16 cellular contexts compared by ENCODE assay signal in the genomic region with DNA sequence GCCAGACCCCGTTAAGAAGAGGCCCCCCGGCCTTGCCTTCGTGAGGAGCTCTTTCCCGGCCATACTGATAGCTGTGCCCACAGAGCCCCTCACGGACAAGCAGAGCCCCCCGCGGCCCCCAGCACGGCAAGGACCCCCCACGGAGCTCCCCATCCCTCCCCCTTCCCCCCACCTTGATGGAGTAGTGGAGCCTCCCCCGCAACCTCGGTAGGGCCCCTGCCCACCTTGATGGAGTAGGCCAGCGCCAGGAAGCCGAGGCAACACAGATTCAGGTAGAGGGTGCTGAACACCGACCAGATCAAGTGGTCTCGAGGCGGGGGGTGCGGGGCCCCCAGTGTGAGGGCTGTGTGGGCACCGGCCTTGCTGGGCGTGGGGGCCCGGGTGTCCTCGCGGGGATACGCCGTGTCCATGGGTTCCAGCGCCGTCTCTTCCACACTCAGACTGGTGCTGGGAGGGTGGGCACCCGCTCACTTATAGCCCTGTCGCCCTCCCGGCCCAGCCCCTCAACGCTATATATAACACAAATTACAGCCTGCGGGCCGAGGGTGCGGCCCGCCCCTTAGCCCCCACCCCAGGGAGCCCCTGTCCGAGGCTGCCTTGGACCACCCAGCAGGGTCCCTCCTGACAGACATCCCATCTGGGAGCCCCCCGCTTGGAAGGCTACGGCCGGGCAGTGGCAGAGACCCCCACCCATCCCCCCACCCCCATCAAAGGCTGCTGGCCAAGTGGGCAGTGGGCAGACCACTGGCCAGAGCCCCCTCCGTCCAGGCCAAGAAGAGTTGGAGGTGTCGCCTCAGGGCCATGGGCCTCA. TPM values are rescaled to one million over a fixed set of nuclear protein-coding genes. Genes with fewer than 3 reads are reported as not detected.
DNase-seq lines count a peak whose midpoint lies in the region; ATAC-seq and TF ChIP-seq lines count a peak whose summit lies in the region.
"Had no signal": no experiment of that assay in that cellular context is flagged by ENCODE, and none has a peak within 500 bp of the region (broad histone marks: within the 10 kb centered on the region; RNA-seq: fewer than 3 reads in every experiment).

A gene (minus strand): TSS at position 446 of the 811 bp plus-strand sequence. CDS start 36 bp downstream, at position 410.

- intact Hi-C loops in Panc1 (cut with micrococcal nuclease; ENCODE audit: unreplicated experiment) (no loop called here), right cardiac atrium (cut with DNase I) (no loop called here)

- WGBS in right cardiac atrium: 66% methylated on average over 40 of the region's 40 CpGs

- peak within 1 kb of the TSS; percentile 35 for H3K27ac ChIP-seq in Panc1 (ENCODE audit: low read length)
- H3K27ac ChIP-seq in right cardiac atrium (ENCODE audit: low read length): no peak within 1 kb of the TSS
- no peak within 1 kb of the TSS for H3K27ac ChIP-seq in osteoblast (ENCODE audit: low read depth, low read length)
- H3K27ac ChIP-seq: ovary, upper lobe of left lung had no signal

- no peak within 1 kb of the TSS for H3K4me2 ChIP-seq in osteoblast (ENCODE audit: insufficient read depth, low read length)

- no peaks in the 10 kb centered on the region for H3K9me3 ChIP-seq in Panc1 (ENCODE audit: control insufficient read depth, insufficient read depth, low read depth, low read length)
- no peaks in the 10 kb centered on the region for H3K9me3 ChIP-seq in right cardiac atrium (ENCODE audit: control insufficient read depth, low read length)
- no peaks in the 10 kb centered on the region for H3K9me3 ChIP-seq in osteoblast (ENCODE audit: low read depth, low read length)
- H3K9me3 ChIP-seq: ovary, upper lobe of left lung had no signal

- H3K27me3 ChIP-seq in Panc1 (ENCODE audit: control insufficient read depth, insufficient read depth, low read length): no peaks in the 10 kb centered on the region
- no peaks in the 10 kb centered on the region for H3K27me3 ChIP-seq in right cardiac atrium (ENCODE audit: control insufficient read depth, insufficient read depth)
- peaks cover 15% of the 10 kb centered on the region for H3K27me3 ChIP-seq in osteoblast (ENCODE audit: insufficient read depth, low read length)
- H3K27me3 ChIP-seq: ovary had no signal

- H2AFZ ChIP-seq in osteoblast (ENCODE audit: low read length): no peak within 1 kb of the TSS

- H3K36me3 Mint-ChIP-seq in activated CD8-positive, alpha-beta memory T cell treated with anti-CD3 and anti-CD28 coated beads, Interleukin-2, amount 10 ng/mL, durations not matched to agents 7 days and 5 days: peaks cover 1% of the 10 kb centered on the region
- H3K36me3 Mint-ChIP-seq: CD4-positive, CD25-positive, alpha-beta regulatory T cell had no signal

- H3K4me1 ChIP-seq in Panc1 (ENCODE audit: control insufficient read depth, insufficient read depth, low read length): peaks cover 34% of the 10 kb centered on the region
- no peaks in the 10 kb centered on the region for H3K4me1 ChIP-seq in right cardiac atrium (ENCODE audit: control insufficient read depth, insufficient read depth, low read length)
- H3K4me1 ChIP-seq in osteoblast (ENCODE audit: insufficient read depth, low read length): no peaks in the 10 kb centered on the region

- no peaks in the 10 kb centered on the region for H4K20me1 ChIP-seq in osteoblast (ENCODE audit: insufficient read depth, low read length)

- H3K4me3 Mint-ChIP-seq in activated CD8-positive, alpha-beta memory T cell treated with anti-CD3 and anti-CD28 coated beads, Interleukin-2, amount 10 ng/mL, durations not matched to agents 7 days and 5 days: no peak within 1 kb of the TSS
- H3K4me3 Mint-ChIP-seq: activated naive CD4-positive, alpha-beta T cell treated with anti-CD3 and anti-CD28 coated beads for 36 hours had no signal

- in situ Hi-C loops in Panc1 (cut with HindIII; ENCODE audit: low pct_unique_long_range_greater_than_20kb, low sequenced_read_pairs): no loop called here

- H3K4me3 ChIP-seq in Panc1 (ENCODE audit: low read depth in 2 of 2, low read length in 2 of 2) (no peak within 1 kb of the TSS), right cardiac atrium (ENCODE audit: low read length) (no peak within 1 kb of the TSS), osteoblast (ENCODE audit: insufficient read depth, low read length) (no peak within 1 kb of the TSS)
- H3K4me3 ChIP-seq: ovary, upper lobe of left lung had no signal

- H3K36me3 ChIP-seq in Panc1 (ENCODE audit: control insufficient read depth, insufficient read depth, low read length) (no peaks in the 10 kb centered on the region), osteoblast (ENCODE audit: insufficient read depth, low read length) (no peaks in the 10 kb centered on the region)
- H3K36me3 ChIP-seq: ovary had no signal

- H3K4me1 Mint-ChIP-seq in activated CD8-positive, alpha-beta memory T cell treated with anti-CD3 and anti-CD28 coated beads, Interleukin-2, amount 10 ng/mL, durations not matched to agents 7 days and 5 days: peaks cover 45% of the 10 kb centered on the region

- H3K9me3 Mint-ChIP-seq in activated CD8-positive, alpha-beta memory T cell treated with anti-CD3 and anti-CD28 coated beads, Interleukin-2, amount 10 ng/mL, durations not matched to agents 7 days and 5 days (ENCODE audit: low read depth): no peaks in the 10 kb centered on the region
- H3K9me3 Mint-ChIP-seq: activated naive CD4-positive, alpha-beta T cell treated with anti-CD3 and anti-CD28 coated beads for 36 hours; CD4-positive, CD25-positive, alpha-beta regulatory T cell had no signal

- CTCF ChIA-PET in activated CD8-positive, alpha-beta memory T cell treated with anti-CD3 and anti-CD28 coated beads, Interleukin-2, amount 10 ng/mL, durations not matched to agents 7 days and 5 days (lab: Charles Lee): interaction anchor here (1.0 to 3.5 kb wide), 3 partner anchors 10 to 48 kb away, joined by 3 to 13 read pairs (median 5); no protein-coding TSS in a partner anchor
- CTCF ChIA-PET in Panc1 (lab: Charles Lee): no interaction called here

- H3K27ac Mint-ChIP-seq in activated CD8-positive, alpha-beta memory T cell treated with anti-CD3 and anti-CD28 coated beads, Interleukin-2, amount 10 ng/mL, durations not matched to agents 7 days and 5 days: peak within 1 kb of the TSS; percentile 86
- H3K27ac Mint-ChIP-seq: activated naive CD4-positive, alpha-beta T cell treated with anti-CD3 and anti-CD28 coated beads for 36 hours had no signal

- POLR2A ChIA-PET in Panc1 (lab: Charles Lee): no interaction called here

- ATAC-seq in activated CD8-positive, alpha-beta memory T cell treated with anti-CD3 and anti-CD28 coated beads, Interleukin-2, amount 10 ng/mL, durations not matched to agents 7 days and 5 days: no peak
- ATAC-seq in Panc1: no peak
- ATAC-seq in right cardiac atrium: no peak
- no peak for ATAC-seq in GM21390 (IDR thresholded peaks at IDR 0.05; ENCODE audit: unreplicated experiment)

- TF ChIP-seq CTCF in Panc1 (IDR thresholded peaks at IDR 0.05): no peak
- TF ChIP-seq CTCF in osteoblast (IDR thresholded peaks at IDR 0.05; ENCODE audit: extremely low read depth, low read depth, low read length): no peak

- no peaks in the 10 kb centered on the region for H3K79me2 ChIP-seq in osteoblast (ENCODE audit: insufficient read depth, low read length)

- BruUV-seq in Panc1 (replicated peaks; lab: Mats Ljungman, UMichigan): no TSS peak

- peaks cover 20% of the 10 kb centered on the region for H3K27me3 Mint-ChIP-seq in activated CD8-positive, alpha-beta memory T cell treated with anti-CD3 and anti-CD28 coated beads, Interleukin-2, amount 10 ng/mL, durations not matched to agents 7 days and 5 days

- DNase-seq in activated CD8-positive, alpha-beta memory T cell treated with anti-CD3 and anti-CD28 coated beads, Interleukin-2, amount 10 ng/mL, durations not matched to agents 7 days and 5 days: no peak
- no peak for DNase-seq in activated CD8-positive, alpha-beta memory T cell treated with anti-CD3 and anti-CD28 coated beads, Interleukin-2, amount 50 U/mL, for 48 hours
- no peak for DNase-seq in Panc1 (ENCODE audit: low read depth, low spot score)
- DNase-seq in right cardiac atrium: peak; percentile 14 to 65 (median 55)
- DNase-seq in osteoblast (ENCODE audit: insufficient read length, low spot score, missing footprints): peak; percentile 78
- DNase-seq in NCI-H2227 (lab: John Stamatoyannopoulos, UW; ENCODE audit: unreplicated experiment): no peak
- no peak for DNase-seq in NCI-H1105 treated with DMSO at 0.1 percent for 48 hours (lab: John Stamatoyannopoulos, UW)
- DNase-seq: activated naive CD4-positive, alpha-beta T cell treated with anti-CD3 and anti-CD28 coated beads for 36 hours; CD4-positive, CD25-positive, alpha-beta regulatory T cell; KG1; NCI-H2171 had no signal

RNA-seq across cellular contexts. Expression of the gene that starts here (rescaled TPM):
- total RNA-seq in activated CD8-positive, alpha-beta memory T cell treated with anti-CD3 and anti-CD28 coated beads, Interleukin-2, amount 10 ng/mL, durations not matched to agents 7 days and 5 days: not detected
- not detected for total RNA-seq in Panc1 (2021; ENCODE audit: unreplicated experiment)
- polyA plus RNA-seq in Panc1 (2012; ENCODE audit: insufficient read length): 0.30 TPM
- total RNA-seq in right cardiac atrium: not detected
- not detected for polyA plus RNA-seq in right cardiac atrium
- not detected in 2 replicates for total RNA-seq in osteoblast
- total RNA-seq: activated naive CD4-positive, alpha-beta T cell treated with anti-CD3 and anti-CD28 coated beads for 36 hours; CD4-positive, CD25-positive, alpha-beta regulatory T cell; dermis microvascular lymphatic vessel endothelial cell; ovary; upper lobe of left lung had no signal
- polyA plus RNA-seq: CD4-positive, CD25-positive, alpha-beta regulatory T cell; esophagus; ovary had no signal

Comparison
In these comparisons a context has a peak if more than half of its experiments do, and no peak if none do; other contexts are left out.
1. Peak in DNase-seq in right cardiac atrium; RNA of the gene not detected or under 1 TPM.
2. Peak in DNase-seq in osteoblast; RNA of the gene not detected or under 1 TPM.